2 cellular contexts compared by ENCODE assay signal in the genomic region with DNA sequence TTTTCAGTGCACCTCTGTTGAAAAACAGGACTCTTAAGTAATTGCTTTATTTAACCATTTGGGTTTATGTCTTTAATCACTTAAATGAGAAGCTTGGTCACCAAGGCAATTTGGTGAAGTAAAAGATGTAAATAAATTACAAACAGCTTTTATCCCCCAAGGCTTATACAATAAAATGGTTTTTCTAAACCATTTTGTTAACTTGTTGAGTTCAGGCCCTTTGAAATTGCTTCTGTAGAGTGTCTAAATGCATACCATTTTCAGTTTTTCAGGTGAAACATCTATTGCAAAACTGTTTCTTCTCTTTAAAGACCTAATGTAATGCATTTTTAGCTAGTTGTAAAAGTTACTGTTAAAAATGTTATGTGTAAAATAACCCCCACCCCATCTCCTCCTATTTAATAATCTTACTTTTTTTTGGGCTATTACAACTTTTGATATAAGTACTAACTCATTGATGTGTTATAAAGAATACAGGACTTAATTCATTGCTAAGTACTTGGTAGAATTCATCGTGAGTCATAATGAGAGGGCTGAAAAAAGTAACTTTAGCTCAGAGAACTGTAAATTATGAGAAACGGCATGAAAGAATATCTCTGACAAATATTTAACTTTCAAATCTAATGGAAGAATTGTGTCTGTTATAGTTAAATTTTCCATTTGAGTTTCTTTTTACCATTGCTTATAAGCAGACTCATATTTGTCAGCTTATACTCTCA.
TF ChIP-seq lines count a peak whose summit lies in the region.

No MANE protein-coding gene starts in this region.

TF ChIP-seq in GM23338, 12 proteins besides CTCF, POLR2A, EP300 and RAD21 (continued from another document):
- TF ChIP-seq, protein P1, sequence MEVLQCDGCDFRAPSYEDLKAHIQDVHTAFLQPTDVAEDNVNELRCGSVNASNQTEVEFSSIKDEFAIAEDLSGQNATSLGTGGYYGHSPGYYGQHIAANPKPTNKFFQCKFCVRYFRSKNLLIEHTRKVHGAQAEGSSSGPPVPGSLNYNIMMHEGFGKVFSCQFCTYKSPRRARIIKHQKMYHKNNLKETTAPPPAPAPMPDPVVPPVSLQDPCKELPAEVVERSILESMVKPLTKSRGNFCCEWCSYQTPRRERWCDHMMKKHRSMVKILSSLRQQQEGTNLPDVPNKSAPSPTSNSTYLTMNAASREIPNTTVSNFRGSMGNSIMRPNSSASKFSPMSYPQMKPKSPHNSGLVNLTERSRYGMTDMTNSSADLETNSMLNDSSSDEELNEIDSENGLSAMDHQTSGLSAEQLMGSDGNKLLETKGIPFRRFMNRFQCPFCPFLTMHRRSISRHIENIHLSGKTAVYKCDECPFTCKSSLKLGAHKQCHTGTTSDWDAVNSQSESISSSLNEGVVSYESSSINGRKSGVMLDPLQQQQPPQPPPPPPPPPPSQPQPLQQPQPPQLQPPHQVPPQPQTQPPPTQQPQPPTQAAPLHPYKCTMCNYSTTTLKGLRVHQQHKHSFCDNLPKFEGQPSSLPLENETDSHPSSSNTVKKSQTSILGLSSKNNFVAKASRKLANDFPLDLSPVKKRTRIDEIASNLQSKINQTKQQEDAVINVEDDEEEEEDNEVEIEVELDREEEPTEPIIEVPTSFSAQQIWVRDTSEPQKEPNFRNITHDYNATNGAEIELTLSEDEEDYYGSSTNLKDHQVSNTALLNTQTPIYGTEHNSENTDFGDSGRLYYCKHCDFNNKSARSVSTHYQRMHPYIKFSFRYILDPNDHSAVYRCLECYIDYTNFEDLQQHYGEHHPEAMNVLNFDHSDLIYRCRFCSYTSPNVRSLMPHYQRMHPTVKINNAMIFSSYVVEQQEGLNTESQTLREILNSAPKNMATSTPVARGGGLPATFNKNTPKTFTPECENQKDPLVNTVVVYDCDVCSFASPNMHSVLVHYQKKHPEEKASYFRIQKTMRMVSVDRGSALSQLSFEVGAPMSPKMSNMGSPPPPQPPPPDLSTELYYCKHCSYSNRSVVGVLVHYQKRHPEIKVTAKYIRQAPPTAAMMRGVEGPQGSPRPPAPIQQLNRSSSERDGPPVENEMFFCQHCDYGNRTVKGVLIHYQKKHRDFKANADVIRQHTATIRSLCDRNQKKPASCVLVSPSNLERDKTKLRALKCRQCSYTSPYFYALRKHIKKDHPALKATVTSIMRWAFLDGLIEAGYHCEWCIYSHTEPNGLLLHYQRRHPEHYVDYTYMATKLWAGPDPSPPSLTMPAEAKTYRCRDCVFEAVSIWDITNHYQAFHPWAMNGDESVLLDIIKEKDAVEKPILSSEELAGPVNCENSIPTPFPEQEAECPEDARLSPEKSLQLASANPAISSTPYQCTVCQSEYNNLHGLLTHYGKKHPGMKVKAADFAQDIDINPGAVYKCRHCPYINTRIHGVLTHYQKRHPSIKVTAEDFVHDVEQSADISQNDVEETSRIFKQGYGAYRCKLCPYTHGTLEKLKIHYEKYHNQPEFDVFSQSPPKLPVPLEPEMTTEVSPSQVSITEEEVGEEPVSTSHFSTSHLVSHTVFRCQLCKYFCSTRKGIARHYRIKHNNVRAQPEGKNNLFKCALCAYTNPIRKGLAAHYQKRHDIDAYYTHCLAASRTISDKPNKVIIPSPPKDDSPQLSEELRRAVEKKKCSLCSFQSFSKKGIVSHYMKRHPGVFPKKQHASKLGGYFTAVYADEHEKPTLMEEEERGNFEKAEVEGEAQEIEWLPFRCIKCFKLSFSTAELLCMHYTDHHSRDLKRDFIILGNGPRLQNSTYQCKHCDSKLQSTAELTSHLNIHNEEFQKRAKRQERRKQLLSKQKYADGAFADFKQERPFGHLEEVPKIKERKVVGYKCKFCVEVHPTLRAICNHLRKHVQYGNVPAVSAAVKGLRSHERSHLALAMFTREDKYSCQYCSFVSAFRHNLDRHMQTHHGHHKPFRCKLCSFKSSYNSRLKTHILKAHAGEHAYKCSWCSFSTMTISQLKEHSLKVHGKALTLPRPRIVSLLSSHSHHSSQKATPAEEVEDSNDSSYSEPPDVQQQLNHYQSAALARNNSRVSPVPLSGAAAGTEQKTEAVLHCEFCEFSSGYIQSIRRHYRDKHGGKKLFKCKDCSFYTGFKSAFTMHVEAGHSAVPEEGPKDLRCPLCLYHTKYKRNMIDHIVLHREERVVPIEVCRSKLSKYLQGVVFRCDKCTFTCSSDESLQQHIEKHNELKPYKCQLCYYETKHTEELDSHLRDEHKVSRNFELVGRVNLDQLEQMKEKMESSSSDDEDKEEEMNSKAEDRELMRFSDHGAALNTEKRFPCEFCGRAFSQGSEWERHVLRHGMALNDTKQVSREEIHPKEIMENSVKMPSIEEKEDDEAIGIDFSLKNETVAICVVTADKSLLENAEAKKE (CRISPR knock-in tag; IDR thresholded peaks at IDR 0.05) = no peak
- TF ChIP-seq ZNF331 (CRISPR knock-in tag; IDR thresholded peaks at IDR 0.05; ENCODE audit: low read depth) (no peak), EZH2 (IDR thresholded peaks at IDR 0.05; ENCODE audit: low read depth, unreplicated experiment) (no peak), ZNF114 (CRISPR knock-in tag; IDR thresholded peaks at IDR 0.05) (no peak), JUNB (IDR thresholded peaks at IDR 0.05; ENCODE audit: unreplicated experiment) (no peak), STAT1 (IDR thresholded peaks at IDR 0.05; ENCODE audit: unreplicated experiment) (no peak), CREB1 (CRISPR knock-in tag; IDR thresholded peaks at IDR 0.05; ENCODE audit: low read depth) (no peak)
- TF ChIP-seq, protein P2, sequence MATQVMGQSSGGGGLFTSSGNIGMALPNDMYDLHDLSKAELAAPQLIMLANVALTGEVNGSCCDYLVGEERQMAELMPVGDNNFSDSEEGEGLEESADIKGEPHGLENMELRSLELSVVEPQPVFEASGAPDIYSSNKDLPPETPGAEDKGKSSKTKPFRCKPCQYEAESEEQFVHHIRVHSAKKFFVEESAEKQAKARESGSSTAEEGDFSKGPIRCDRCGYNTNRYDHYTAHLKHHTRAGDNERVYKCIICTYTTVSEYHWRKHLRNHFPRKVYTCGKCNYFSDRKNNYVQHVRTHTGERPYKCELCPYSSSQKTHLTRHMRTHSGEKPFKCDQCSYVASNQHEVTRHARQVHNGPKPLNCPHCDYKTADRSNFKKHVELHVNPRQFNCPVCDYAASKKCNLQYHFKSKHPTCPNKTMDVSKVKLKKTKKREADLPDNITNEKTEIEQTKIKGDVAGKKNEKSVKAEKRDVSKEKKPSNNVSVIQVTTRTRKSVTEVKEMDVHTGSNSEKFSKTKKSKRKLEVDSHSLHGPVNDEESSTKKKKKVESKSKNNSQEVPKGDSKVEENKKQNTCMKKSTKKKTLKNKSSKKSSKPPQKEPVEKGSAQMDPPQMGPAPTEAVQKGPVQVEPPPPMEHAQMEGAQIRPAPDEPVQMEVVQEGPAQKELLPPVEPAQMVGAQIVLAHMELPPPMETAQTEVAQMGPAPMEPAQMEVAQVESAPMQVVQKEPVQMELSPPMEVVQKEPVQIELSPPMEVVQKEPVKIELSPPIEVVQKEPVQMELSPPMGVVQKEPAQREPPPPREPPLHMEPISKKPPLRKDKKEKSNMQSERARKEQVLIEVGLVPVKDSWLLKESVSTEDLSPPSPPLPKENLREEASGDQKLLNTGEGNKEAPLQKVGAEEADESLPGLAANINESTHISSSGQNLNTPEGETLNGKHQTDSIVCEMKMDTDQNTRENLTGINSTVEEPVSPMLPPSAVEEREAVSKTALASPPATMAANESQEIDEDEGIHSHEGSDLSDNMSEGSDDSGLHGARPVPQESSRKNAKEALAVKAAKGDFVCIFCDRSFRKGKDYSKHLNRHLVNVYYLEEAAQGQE (IDR thresholded peaks at IDR 0.05; ENCODE audit: unreplicated experiment) = no peak

TF ChIP-seq in K562, 482 proteins besides CTCF, POLR2A, EP300 and RAD21 (continued from another document):
- TF ChIP-seq, protein P3, sequence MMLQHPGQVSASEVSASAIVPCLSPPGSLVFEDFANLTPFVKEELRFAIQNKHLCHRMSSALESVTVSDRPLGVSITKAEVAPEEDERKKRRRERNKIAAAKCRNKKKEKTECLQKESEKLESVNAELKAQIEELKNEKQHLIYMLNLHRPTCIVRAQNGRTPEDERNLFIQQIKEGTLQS (IDR thresholded peaks at IDR 0.05) = 0 out of 2 replicates have a peak, but pooled peaks have one; percentile 25
- TF ChIP-seq, protein P3 (CRISPR knock-in tag; conservative IDR thresholded peaks at IDR 0.05) = no peak
- TF ChIP-seq SAFB (IDR thresholded peaks at IDR 0.05; ENCODE audit: borderline replicate concordance, low read depth, low read length) (no peak), ELF2 (CRISPR knock-in tag; IDR thresholded peaks at IDR 0.05) (no peak), TRIM28 (IDR thresholded peaks at IDR 0.05) (no peak)
- TF ChIP-seq, protein P4, sequence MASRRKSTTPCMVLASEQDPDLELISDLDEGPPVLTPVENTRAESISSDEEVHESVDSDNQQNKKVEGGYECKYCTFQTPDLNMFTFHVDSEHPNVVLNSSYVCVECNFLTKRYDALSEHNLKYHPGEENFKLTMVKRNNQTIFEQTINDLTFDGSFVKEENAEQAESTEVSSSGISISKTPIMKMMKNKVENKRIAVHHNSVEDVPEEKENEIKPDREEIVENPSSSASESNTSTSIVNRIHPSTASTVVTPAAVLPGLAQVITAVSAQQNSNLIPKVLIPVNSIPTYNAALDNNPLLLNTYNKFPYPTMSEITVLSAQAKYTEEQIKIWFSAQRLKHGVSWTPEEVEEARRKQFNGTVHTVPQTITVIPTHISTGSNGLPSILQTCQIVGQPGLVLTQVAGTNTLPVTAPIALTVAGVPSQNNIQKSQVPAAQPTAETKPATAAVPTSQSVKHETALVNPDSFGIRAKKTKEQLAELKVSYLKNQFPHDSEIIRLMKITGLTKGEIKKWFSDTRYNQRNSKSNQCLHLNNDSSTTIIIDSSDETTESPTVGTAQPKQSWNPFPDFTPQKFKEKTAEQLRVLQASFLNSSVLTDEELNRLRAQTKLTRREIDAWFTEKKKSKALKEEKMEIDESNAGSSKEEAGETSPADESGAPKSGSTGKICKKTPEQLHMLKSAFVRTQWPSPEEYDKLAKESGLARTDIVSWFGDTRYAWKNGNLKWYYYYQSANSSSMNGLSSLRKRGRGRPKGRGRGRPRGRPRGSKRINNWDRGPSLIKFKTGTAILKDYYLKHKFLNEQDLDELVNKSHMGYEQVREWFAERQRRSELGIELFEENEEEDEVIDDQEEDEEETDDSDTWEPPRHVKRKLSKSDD (conservative IDR thresholded peaks at IDR 0.05; ENCODE audit: low read length) = no peak
